In the genomic region with DNA sequence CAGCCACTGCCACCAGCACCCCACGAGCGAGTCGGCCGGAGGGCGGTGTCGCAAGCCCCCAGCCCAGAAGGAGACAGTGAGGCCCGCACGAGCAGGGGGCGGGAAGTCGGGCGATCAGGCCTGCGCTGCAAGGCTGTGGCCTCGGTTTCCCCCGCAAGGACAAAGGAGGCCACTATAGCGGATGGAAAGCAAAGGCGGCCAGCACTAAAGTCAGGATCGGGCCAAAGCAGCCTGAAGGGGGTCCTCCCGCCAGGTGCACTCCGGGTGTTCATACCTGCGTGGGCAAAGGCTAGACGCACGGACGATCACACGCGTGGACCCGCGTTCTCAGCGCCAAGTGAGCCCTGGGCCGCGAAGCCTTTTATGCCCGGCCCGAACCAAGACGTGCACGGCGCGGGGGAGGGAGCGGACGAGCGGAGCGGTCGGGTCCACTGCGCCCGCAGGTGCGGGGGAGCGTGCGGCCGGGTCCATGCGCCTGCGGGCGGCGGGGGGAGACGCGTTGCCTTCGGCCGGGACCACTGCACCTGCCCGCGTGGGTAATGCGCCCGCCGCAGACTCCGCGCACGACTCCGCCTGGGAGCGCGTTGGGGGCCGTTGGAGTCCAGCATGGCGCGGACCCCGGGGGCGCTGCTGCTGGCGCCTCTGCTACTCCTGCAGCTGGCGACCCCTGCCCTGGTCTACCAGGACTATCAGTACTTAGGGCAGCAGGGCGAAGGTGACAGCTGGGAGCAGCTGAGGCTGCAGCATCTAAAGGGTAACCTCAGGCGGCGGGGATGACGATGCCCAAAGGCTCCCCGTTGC, we compare ENCODE assay signal across 8 cellular contexts. TPM values are rescaled to one million over a fixed set of nuclear protein-coding genes. Genes with fewer than 3 reads are reported as not detected.
DNase-seq lines count a peak whose midpoint lies in the region; TF ChIP-seq lines count a peak whose summit lies in the region.

A gene (minus strand): TSS at position 335 of the 801 bp plus-strand sequence. CDS start 539 bp downstream, outside the sequence.
A gene (plus strand): TSS at position 604 of the 801 bp plus-strand sequence. CDS start 3 bp downstream, at position 607.

- no peaks in the 10 kb centered on the region for H3F3A ChIP-seq in OCI-LY1 (ENCODE audit: insufficient read depth, low read length)

- H3K9me2 ChIP-seq in OCI-LY1 (ENCODE audit: low read depth, low read length) = no peaks in the 10 kb centered on the region

- peak within 1 kb of the TSS; percentile 74 for H3K4me2 ChIP-seq in OCI-LY1 (ENCODE audit: low read length)

- TF ChIP-seq EP300 in stomach (IDR thresholded peaks at IDR 0.05) = no peak

- H3K9ac ChIP-seq in OCI-LY1 (ENCODE audit: low read length) = peak within 1 kb of the TSS; percentile 98
- H3K9ac ChIP-seq in mucosa of rectum (ENCODE audit: low read depth in 1 of 2, low read length in 2 of 2) = peak within 1 kb of the TSS; percentile 83 to 99

- H3K27me3 ChIP-seq in OCI-LY1 (ENCODE audit: insufficient read depth, low read length) (no peaks in the 10 kb centered on the region), esophagus squamous epithelium (no peaks in the 10 kb centered on the region), mucosa of rectum (ENCODE audit: control insufficient read depth in 2 of 2, insufficient read depth in 2 of 2, low read length in 2 of 2) (no peaks in the 10 kb centered on the region), stomach (peaks cover 0 to 6% (median 0%) of the 10 kb centered on the region in 3 donors)

- TF ChIP-seq CTCF in OCI-LY1 (IDR thresholded peaks at IDR 0.05; ENCODE audit: low read length) (no peak), esophagus squamous epithelium (IDR thresholded peaks at IDR 0.05) (peak in 2 of 6 experiments; percentile 12 to 22), stomach (IDR thresholded peaks at IDR 0.05) (no peak)

- H3K9me3 ChIP-seq in OCI-LY1 (ENCODE audit: low read length) = no peaks in the 10 kb centered on the region
- H3K9me3 ChIP-seq in esophagus squamous epithelium = no peaks in the 10 kb centered on the region
- H3K9me3 ChIP-seq in mucosa of rectum (ENCODE audit: control insufficient read depth in 2 of 2, low read length in 2 of 2) = no peaks in the 10 kb centered on the region
- no peaks in the 10 kb centered on the region for H3K9me3 ChIP-seq in stomach

- TF ChIP-seq POLR2A in esophagus squamous epithelium (IDR thresholded peaks at IDR 0.05) (peak in 2 of 4 donors; percentile 77 to 90), stomach (IDR thresholded peaks at IDR 0.05) (peak in 2 of 4 donors; percentile 36 to 84)

- DNase-seq in D341Med (ENCODE audit: low spot score) (peak; percentile 94), HT-29 (ENCODE audit: low spot score) (peak; percentile 78), activated T-helper 1 cell treated with Interleukin-2 at 50 U/mL for 16 hours (ENCODE audit: low read depth) (peak; percentile 69), esophagus squamous epithelium (lab: John Stamatoyannopoulos, UW) (no peak), stomach (peak; percentile 87), OCI-M2 (lab: John Stamatoyannopoulos, UW; ENCODE audit: unreplicated experiment) (no peak)

- peaks cover 16% of the 10 kb centered on the region; the same call in 1 of the 2 replicates for H3K36me3 ChIP-seq in OCI-LY1 (ENCODE audit: insufficient read depth, low read length)
- H3K36me3 ChIP-seq in esophagus squamous epithelium = peaks cover 0 to 38% (median 0%) of the 10 kb centered on the region in 3 donors
- H3K36me3 ChIP-seq in mucosa of rectum (ENCODE audit: control insufficient read depth in 2 of 2, insufficient read depth in 2 of 2, low read length in 2 of 2) = peaks cover 4 to 12% of the 10 kb centered on the region in 2 donors
- peaks cover 12 to 38% (median 33%) of the 10 kb centered on the region in 4 donors for H3K36me3 ChIP-seq in stomach

- H3K79me2 ChIP-seq in OCI-LY1 (ENCODE audit: insufficient read depth, low read length) = no peaks in the 10 kb centered on the region

- H3K27ac ChIP-seq in OCI-LY1 (ENCODE audit: low read depth, low read length, poor library complexity, severe bottlenecking) (peak within 1 kb of the TSS; percentile 50), esophagus squamous epithelium (peak within 1 kb of the TSS; percentile 65 to 90 (median 86)), mucosa of rectum (ENCODE audit: low read depth in 2 of 2, low read length in 2 of 2) (peak within 1 kb of the TSS; percentile 51 to 77), stomach (peak within 1 kb of the TSS; percentile 76 to 86 (median 83))

- no peaks in the 10 kb centered on the region for H4K20me1 ChIP-seq in OCI-LY1 (ENCODE audit: insufficient read depth, low read length)

- intact Hi-C loops in esophagus squamous epithelium (cut with DNase I) (loop anchor here (5.0 to 10.0 kb wide), 2 partner anchors 34 to 87 kb away; no protein-coding TSS in a partner anchor), stomach (cut with DNase I; ENCODE audit: low total_unique reads) (loop anchor here (5.0 kb wide), 1 partner anchor 34 kb away; no protein-coding TSS in a partner anchor)

- H2AFZ ChIP-seq in OCI-LY1 (ENCODE audit: low read length) = no peak within 1 kb of the TSS

- H3K4me1 ChIP-seq in OCI-LY1 (ENCODE audit: insufficient read depth, low read length, severe bottlenecking) = peaks cover 26% of the 10 kb centered on the region
- peaks cover 20 to 45% (median 33%) of the 10 kb centered on the region in 3 donors for H3K4me1 ChIP-seq in esophagus squamous epithelium
- H3K4me1 ChIP-seq in mucosa of rectum (ENCODE audit: control insufficient read depth in 2 of 2, insufficient read depth in 2 of 2, low read length in 2 of 2) = peaks cover 15 to 22% of the 10 kb centered on the region in 2 donors
- peaks cover 13 to 50% (median 36%) of the 10 kb centered on the region in 4 donors for H3K4me1 ChIP-seq in stomach

- H3K4me3 ChIP-seq in OCI-LY1 (ENCODE audit: low read depth, low read length, poor library complexity, severe bottlenecking) (peak within 1 kb of the TSS; percentile 97), esophagus squamous epithelium (peak within 1 kb of the TSS; percentile 76 to 91 (median 82)), mucosa of rectum (ENCODE audit: low read length in 2 of 2) (peak within 1 kb of the TSS; percentile 83 to 95), stomach (peak within 1 kb of the TSS; percentile 80 to 86 (median 80))

- 0% methylated on average over 2 to 24 of the region's 78 CpGs for WGBS in esophagus squamous epithelium, 2 donors
- WGBS in stomach, 5 donors = 0 to 2% (median 0%) methylated on average over 27 to 78 of the region's 78 CpGs

RNA-seq across cellular contexts. Expression of the first gene that starts in this region (rescaled TPM):
- 378 and 396 TPM in 2 replicates for total RNA-seq in HT-29 (2014; rRNA removed; shearing (Covaris generic))
- total RNA-seq in esophagus squamous epithelium (100 to 1,000 TPM; 211 to 436 (median 345) TPM), stomach (100 to 1,000 TPM; 118 to 284 (median 129) TPM)
- polyA plus RNA-seq in stomach = 100 to 1,000 TPM; 213 to 257 (median 240) TPM

RNA-seq across cellular contexts. Expression of the second gene that starts in this region (rescaled TPM):
- total RNA-seq in HT-29 (2014; rRNA removed; shearing (Covaris generic)) = 0.10 TPM in 1 of 2 replicates, not detected in the other
- total RNA-seq in esophagus squamous epithelium = not detected
- not detected for total RNA-seq in stomach
- polyA plus RNA-seq in stomach = 1 to 10 TPM; 2.9 to 8.3 (median 5.1) TPM

Comparison
In these comparisons a context has a peak if more than half of its experiments do, and no peak if none do; other contexts are left out.
1. DNase-seq: peak in D341Med (single experiment), HT-29 (single experiment), activated T-helper 1 cell treated with Interleukin-2 at 50 U/mL for 16 hours (single experiment) and stomach (single experiment); none in esophagus squamous epithelium (single experiment) and OCI-M2 (single experiment).
2. Peak in every context shown above with its lines, with median percentiles within 50 percentile points of each other: H3K27ac ChIP-seq and H3K4me3 ChIP-seq.